8 cellular contexts compared by ENCODE assay signal in genomic region chr14:87745507-87746118, GRCh38.
DNase-seq lines count a peak whose midpoint lies in the region; ATAC-seq, FAIRE-seq and TF ChIP-seq lines count a peak whose summit lies in the region.

No MANE protein-coding gene starts in this region.

- no peak overlapping the region for H2BK5ac ChIP-seq in IMR-90 (ENCODE audit: low read depth, low read length, poor library complexity, severe bottlenecking)

- no peak overlapping the region for H3K14ac ChIP-seq in IMR-90 (replicated peaks; ENCODE audit: low read depth, low read length)

- H3K4me1 Mint-ChIP-seq in activated CD4-positive, alpha-beta T cell treated with anti-CD3 and anti-CD28 coated beads, Interleukin-2, amount 10 ng/mL, durations not matched to agents 7 days and 5 days = no peaks in the 10 kb centered on the region

- H3K27me3 Mint-ChIP-seq in activated CD4-positive, alpha-beta T cell treated with anti-CD3 and anti-CD28 coated beads, Interleukin-2, amount 10 ng/mL, durations not matched to agents 7 days and 5 days = no peaks in the 10 kb centered on the region

- no peak overlapping the region for H3K4ac ChIP-seq in IMR-90 (ENCODE audit: low read depth, low read length)

- no peak overlapping the region for H3K4me3 ChIP-seq in IMR-90 (ENCODE audit: insufficient read depth, low read depth, low read length)
- no peak overlapping the region for H3K4me3 ChIP-seq in suprapubic skin

- no peaks in the 10 kb centered on the region for H3K9me1 ChIP-seq in IMR-90 (ENCODE audit: insufficient read depth, low read length)

- no peak overlapping the region for H3K27ac ChIP-seq in IMR-90 (ENCODE audit: insufficient read depth, low read length)
- no peak overlapping the region for H3K27ac ChIP-seq in VCaP
- H3K27ac ChIP-seq in suprapubic skin = no peak overlapping the region

- no peak overlapping the region for H4K8ac ChIP-seq in IMR-90 (ENCODE audit: low read depth in 2 of 2, low read length in 2 of 2)

- no peaks in the 10 kb centered on the region for H3K36me3 Mint-ChIP-seq in activated CD4-positive, alpha-beta T cell treated with anti-CD3 and anti-CD28 coated beads, Interleukin-2, amount 10 ng/mL, durations not matched to agents 7 days and 5 days (ENCODE audit: low read depth)

- H3K27ac Mint-ChIP-seq in activated CD4-positive, alpha-beta T cell treated with anti-CD3 and anti-CD28 coated beads, Interleukin-2, amount 10 ng/mL, durations not matched to agents 7 days and 5 days = no peak overlapping the region

- FAIRE-seq in islet of Langerhans (lab: Jason Lieb, UNC) = peak; percentile 92

- no peak for TF ChIP-seq EP300 in suprapubic skin (IDR thresholded peaks at IDR 0.05)

- TF ChIP-seq POLR2A in IMR-90 (IDR thresholded peaks at IDR 0.05; ENCODE audit: low read depth, low read length) (no peak), suprapubic skin (IDR thresholded peaks at IDR 0.05) (no peak)

- no peaks in the 10 kb centered on the region for H4K20me1 ChIP-seq in IMR-90 (ENCODE audit: insufficient read depth, low read length)

- H3K23ac ChIP-seq in IMR-90 (ENCODE audit: low read depth, low read length) = no peak overlapping the region

- H3K79me1 ChIP-seq in IMR-90 (ENCODE audit: low read depth in 1 of 2, low read length in 2 of 2) = no peaks in the 10 kb centered on the region

- no peaks in the 10 kb centered on the region for H3K36me3 ChIP-seq in IMR-90 (ENCODE audit: control insufficient read depth, insufficient read depth, low read length)
- no peaks in the 10 kb centered on the region for H3K36me3 ChIP-seq in suprapubic skin

- no peak overlapping the region for H2AFZ ChIP-seq in IMR-90 (replicated peaks; ENCODE audit: low read length, poor library complexity)

- in situ Hi-C loops in IMR-90 (cut with MboI; ENCODE audit: low sequenced_read_pairs) = no loop called here

- no peak overlapping the region for H3K18ac ChIP-seq in IMR-90 (ENCODE audit: low read depth, low read length)

- no peak overlapping the region for H3K4me2 ChIP-seq in IMR-90 (ENCODE audit: low read depth, low read length)

- CTCF ChIA-PET in activated CD4-positive, alpha-beta T cell treated with anti-CD3 and anti-CD28 coated beads, Interleukin-2, amount 10 ng/mL, durations not matched to agents 7 days and 5 days (lab: Charles Lee) = interaction anchor here (0.7 to 2.0 kb wide), 5 partner anchors 8 to 152 kb away, joined by 3 to 7 read pairs (median 4); no protein-coding TSS in a partner anchor
- CTCF ChIA-PET in IMR-90 (lab: Yijun Ruan, JAX) = interaction anchor here (0.5 to 1.5 kb wide), 3 partner anchors 12 to 153 kb away, joined by 3 to 4 read pairs (median 3); no protein-coding TSS in a partner anchor

- POLR2A ChIA-PET in activated CD4-positive, alpha-beta T cell treated with anti-CD3 and anti-CD28 coated beads, Interleukin-2, amount 10 ng/mL, durations not matched to agents 7 days and 5 days (lab: Charles Lee) = no interaction called here
- POLR2A ChIA-PET in IMR-90 (lab: Charles Lee; ENCODE audit: unreplicated experiment) = no interaction called here

- ATAC-seq in GM21367 (IDR thresholded peaks at IDR 0.05; ENCODE audit: unreplicated experiment) (peak; percentile 76), IMR-90 (ENCODE audit: low read depth) (no peak)

- H4K5ac ChIP-seq in IMR-90 (ENCODE audit: low read depth, low read length) = no peak overlapping the region

- H2BK120ac ChIP-seq in IMR-90 (ENCODE audit: low read depth, low read length) = no peak overlapping the region

- WGBS in IMR-90 (ENCODE audit: extremely low coverage in 2 of 2, insufficient read length in 1 of 2), 2 experiments = no CpG with 5 or more reads among the region's 3 CpGs
- WGBS in suprapubic skin = 23% methylated on average over 3 of the region's 3 CpGs

- 0 out of 2 replicates have a peak, but pooled peaks have one; percentile 2 for TF ChIP-seq RAD21 in IMR-90 (IDR thresholded peaks at IDR 0.05; ENCODE audit: low read length)

- no peak overlapping the region for H2BK15ac ChIP-seq in IMR-90 (ENCODE audit: low read depth, low read length)

- no peak overlapping the region for H2AK9ac ChIP-seq in IMR-90 (replicated peaks; ENCODE audit: low read depth, low read length, poor library complexity)

- no peaks in the 10 kb centered on the region for H3K4me1 ChIP-seq in IMR-90 (ENCODE audit: control insufficient read depth, insufficient read depth, low read length)
- no peaks in the 10 kb centered on the region for H3K4me1 ChIP-seq in suprapubic skin

- H4K91ac ChIP-seq in IMR-90 (ENCODE audit: insufficient read depth, low read depth, low read length) = no peak overlapping the region

- intact Hi-C loops in IMR-90 (cut with micrococcal nuclease) = no loop called here

- H3K9me3 Mint-ChIP-seq in activated CD4-positive, alpha-beta T cell treated with anti-CD3 and anti-CD28 coated beads, Interleukin-2, amount 10 ng/mL, durations not matched to agents 7 days and 5 days = no peaks in the 10 kb centered on the region

- BruUV-seq in IMR-90 (replicated peaks; lab: Mats Ljungman, UMichigan) = no TSS peak

- dilution Hi-C loops in IMR-90 (cut with HindIII; ENCODE audit: low sequenced_read_pairs, unreplicated experiment) = no loop called here

- H2BK20ac ChIP-seq in IMR-90 (ENCODE audit: low read depth, low read length) = no peak overlapping the region

- peak; percentile 8 for DNase-seq in activated CD4-positive, alpha-beta T cell treated with anti-CD3 and anti-CD28 coated beads, Interleukin-2, amount 10 ng/mL, durations not matched to agents 7 days and 5 days
- DNase-seq in activated CD4-positive, alpha-beta T cell treated with anti-CD3 and anti-CD28 coated beads, Interleukin-2, amount 50 U/mL, for 1 hour = no peak
- DNase-seq in IMR-90 = peak; percentile 7
- no peak for DNase-seq in suprapubic skin (ENCODE audit: low spot score in 2 of 2)
- DNase-seq in DMS153 treated with DMSO at 0.1 percent for 48 hours (lab: John Stamatoyannopoulos, UW; ENCODE audit: unreplicated experiment) = no peak

- H3K27me3 ChIP-seq in IMR-90 (ENCODE audit: control insufficient read depth, insufficient read depth, low read length) (no peaks in the 10 kb centered on the region), suprapubic skin (no peaks in the 10 kb centered on the region)

- no peak overlapping the region for H3K56ac ChIP-seq in IMR-90 (ENCODE audit: extremely low read depth, insufficient read depth, low read length)

- H3K9me3 ChIP-seq in IMR-90 (ENCODE audit: control insufficient read depth, insufficient read depth, low read length) = peaks cover 10% of the 10 kb centered on the region
- no peaks in the 10 kb centered on the region for H3K9me3 ChIP-seq in suprapubic skin

- TF ChIP-seq CTCF in IMR-90 (conservative IDR thresholded peaks at IDR 0.05; ENCODE audit: low read depth, low read length) (peak; percentile 36), VCaP (conservative IDR thresholded peaks at IDR 0.05) (peak; percentile 88), suprapubic skin (IDR thresholded peaks at IDR 0.05) (peak in 1 of 2 donors; percentile 36)

- no peak overlapping the region for H2AK5ac ChIP-seq in IMR-90 (ENCODE audit: low read depth, low read length)

- no peak overlapping the region for H3K4me3 Mint-ChIP-seq in activated CD4-positive, alpha-beta T cell treated with anti-CD3 and anti-CD28 coated beads, Interleukin-2, amount 10 ng/mL, durations not matched to agents 7 days and 5 days

- H3K9ac ChIP-seq in IMR-90 (ENCODE audit: low read depth, low read length) = no peak overlapping the region

TF ChIP-seq in IMR-90, 13 proteins besides CTCF, POLR2A, EP300 and RAD21:
- TF ChIP-seq CEBPB (IDR thresholded peaks at IDR 0.05; ENCODE audit: low read depth, low read length) = 0 out of 2 replicates have a peak, but pooled peaks have one; percentile 28
- no peak for TF ChIP-seq RCOR1 (IDR thresholded peaks at IDR 0.05; ENCODE audit: insufficient replicate concordance, low read length)
- no peak for TF ChIP-seq MXI1 (IDR thresholded peaks at IDR 0.05; ENCODE audit: borderline replicate concordance, low read depth, low read length)
TF ChIP-seq in IMR-90: peak in this region for 1.

Comparison
In these comparisons a context has a peak if more than half of its experiments do, and no peak if none do; other contexts are left out.
1. DNase-seq: peak in activated CD4-positive, alpha-beta T cell treated with anti-CD3 and anti-CD28 coated beads, Interleukin-2, amount 10 ng/mL, durations not matched to agents 7 days and 5 days (single experiment) and IMR-90 (single experiment); none in activated CD4-positive, alpha-beta T cell treated with anti-CD3 and anti-CD28 coated beads, Interleukin-2, amount 50 U/mL, for 1 hour (single experiment), suprapubic skin (0 of 2) and DMS153 treated with DMSO at 0.1 percent for 48 hours (single experiment).